Comparison of ENCODE assay signal across 1 cellular context in genomic region chr12:95408201-95408600, GRCh38.
TF ChIP-seq lines count a peak whose summit lies in the region.

No MANE protein-coding gene starts in this region.

TF ChIP-seq in GM23338, 12 proteins besides CTCF, POLR2A, EP300 and RAD21 (continued from another document):
- TF ChIP-seq, protein P1, sequence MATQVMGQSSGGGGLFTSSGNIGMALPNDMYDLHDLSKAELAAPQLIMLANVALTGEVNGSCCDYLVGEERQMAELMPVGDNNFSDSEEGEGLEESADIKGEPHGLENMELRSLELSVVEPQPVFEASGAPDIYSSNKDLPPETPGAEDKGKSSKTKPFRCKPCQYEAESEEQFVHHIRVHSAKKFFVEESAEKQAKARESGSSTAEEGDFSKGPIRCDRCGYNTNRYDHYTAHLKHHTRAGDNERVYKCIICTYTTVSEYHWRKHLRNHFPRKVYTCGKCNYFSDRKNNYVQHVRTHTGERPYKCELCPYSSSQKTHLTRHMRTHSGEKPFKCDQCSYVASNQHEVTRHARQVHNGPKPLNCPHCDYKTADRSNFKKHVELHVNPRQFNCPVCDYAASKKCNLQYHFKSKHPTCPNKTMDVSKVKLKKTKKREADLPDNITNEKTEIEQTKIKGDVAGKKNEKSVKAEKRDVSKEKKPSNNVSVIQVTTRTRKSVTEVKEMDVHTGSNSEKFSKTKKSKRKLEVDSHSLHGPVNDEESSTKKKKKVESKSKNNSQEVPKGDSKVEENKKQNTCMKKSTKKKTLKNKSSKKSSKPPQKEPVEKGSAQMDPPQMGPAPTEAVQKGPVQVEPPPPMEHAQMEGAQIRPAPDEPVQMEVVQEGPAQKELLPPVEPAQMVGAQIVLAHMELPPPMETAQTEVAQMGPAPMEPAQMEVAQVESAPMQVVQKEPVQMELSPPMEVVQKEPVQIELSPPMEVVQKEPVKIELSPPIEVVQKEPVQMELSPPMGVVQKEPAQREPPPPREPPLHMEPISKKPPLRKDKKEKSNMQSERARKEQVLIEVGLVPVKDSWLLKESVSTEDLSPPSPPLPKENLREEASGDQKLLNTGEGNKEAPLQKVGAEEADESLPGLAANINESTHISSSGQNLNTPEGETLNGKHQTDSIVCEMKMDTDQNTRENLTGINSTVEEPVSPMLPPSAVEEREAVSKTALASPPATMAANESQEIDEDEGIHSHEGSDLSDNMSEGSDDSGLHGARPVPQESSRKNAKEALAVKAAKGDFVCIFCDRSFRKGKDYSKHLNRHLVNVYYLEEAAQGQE (IDR thresholded peaks at IDR 0.05; ENCODE audit: unreplicated experiment) = no peak
- TF ChIP-seq CREB1 (CRISPR knock-in tag; IDR thresholded peaks at IDR 0.05; ENCODE audit: low read depth) = no peak
- TF ChIP-seq, protein P2, sequence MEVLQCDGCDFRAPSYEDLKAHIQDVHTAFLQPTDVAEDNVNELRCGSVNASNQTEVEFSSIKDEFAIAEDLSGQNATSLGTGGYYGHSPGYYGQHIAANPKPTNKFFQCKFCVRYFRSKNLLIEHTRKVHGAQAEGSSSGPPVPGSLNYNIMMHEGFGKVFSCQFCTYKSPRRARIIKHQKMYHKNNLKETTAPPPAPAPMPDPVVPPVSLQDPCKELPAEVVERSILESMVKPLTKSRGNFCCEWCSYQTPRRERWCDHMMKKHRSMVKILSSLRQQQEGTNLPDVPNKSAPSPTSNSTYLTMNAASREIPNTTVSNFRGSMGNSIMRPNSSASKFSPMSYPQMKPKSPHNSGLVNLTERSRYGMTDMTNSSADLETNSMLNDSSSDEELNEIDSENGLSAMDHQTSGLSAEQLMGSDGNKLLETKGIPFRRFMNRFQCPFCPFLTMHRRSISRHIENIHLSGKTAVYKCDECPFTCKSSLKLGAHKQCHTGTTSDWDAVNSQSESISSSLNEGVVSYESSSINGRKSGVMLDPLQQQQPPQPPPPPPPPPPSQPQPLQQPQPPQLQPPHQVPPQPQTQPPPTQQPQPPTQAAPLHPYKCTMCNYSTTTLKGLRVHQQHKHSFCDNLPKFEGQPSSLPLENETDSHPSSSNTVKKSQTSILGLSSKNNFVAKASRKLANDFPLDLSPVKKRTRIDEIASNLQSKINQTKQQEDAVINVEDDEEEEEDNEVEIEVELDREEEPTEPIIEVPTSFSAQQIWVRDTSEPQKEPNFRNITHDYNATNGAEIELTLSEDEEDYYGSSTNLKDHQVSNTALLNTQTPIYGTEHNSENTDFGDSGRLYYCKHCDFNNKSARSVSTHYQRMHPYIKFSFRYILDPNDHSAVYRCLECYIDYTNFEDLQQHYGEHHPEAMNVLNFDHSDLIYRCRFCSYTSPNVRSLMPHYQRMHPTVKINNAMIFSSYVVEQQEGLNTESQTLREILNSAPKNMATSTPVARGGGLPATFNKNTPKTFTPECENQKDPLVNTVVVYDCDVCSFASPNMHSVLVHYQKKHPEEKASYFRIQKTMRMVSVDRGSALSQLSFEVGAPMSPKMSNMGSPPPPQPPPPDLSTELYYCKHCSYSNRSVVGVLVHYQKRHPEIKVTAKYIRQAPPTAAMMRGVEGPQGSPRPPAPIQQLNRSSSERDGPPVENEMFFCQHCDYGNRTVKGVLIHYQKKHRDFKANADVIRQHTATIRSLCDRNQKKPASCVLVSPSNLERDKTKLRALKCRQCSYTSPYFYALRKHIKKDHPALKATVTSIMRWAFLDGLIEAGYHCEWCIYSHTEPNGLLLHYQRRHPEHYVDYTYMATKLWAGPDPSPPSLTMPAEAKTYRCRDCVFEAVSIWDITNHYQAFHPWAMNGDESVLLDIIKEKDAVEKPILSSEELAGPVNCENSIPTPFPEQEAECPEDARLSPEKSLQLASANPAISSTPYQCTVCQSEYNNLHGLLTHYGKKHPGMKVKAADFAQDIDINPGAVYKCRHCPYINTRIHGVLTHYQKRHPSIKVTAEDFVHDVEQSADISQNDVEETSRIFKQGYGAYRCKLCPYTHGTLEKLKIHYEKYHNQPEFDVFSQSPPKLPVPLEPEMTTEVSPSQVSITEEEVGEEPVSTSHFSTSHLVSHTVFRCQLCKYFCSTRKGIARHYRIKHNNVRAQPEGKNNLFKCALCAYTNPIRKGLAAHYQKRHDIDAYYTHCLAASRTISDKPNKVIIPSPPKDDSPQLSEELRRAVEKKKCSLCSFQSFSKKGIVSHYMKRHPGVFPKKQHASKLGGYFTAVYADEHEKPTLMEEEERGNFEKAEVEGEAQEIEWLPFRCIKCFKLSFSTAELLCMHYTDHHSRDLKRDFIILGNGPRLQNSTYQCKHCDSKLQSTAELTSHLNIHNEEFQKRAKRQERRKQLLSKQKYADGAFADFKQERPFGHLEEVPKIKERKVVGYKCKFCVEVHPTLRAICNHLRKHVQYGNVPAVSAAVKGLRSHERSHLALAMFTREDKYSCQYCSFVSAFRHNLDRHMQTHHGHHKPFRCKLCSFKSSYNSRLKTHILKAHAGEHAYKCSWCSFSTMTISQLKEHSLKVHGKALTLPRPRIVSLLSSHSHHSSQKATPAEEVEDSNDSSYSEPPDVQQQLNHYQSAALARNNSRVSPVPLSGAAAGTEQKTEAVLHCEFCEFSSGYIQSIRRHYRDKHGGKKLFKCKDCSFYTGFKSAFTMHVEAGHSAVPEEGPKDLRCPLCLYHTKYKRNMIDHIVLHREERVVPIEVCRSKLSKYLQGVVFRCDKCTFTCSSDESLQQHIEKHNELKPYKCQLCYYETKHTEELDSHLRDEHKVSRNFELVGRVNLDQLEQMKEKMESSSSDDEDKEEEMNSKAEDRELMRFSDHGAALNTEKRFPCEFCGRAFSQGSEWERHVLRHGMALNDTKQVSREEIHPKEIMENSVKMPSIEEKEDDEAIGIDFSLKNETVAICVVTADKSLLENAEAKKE (CRISPR knock-in tag; IDR thresholded peaks at IDR 0.05) = no peak
TF ChIP-seq in GM23338: peak in this region for 0.
